In the genomic region with DNA sequence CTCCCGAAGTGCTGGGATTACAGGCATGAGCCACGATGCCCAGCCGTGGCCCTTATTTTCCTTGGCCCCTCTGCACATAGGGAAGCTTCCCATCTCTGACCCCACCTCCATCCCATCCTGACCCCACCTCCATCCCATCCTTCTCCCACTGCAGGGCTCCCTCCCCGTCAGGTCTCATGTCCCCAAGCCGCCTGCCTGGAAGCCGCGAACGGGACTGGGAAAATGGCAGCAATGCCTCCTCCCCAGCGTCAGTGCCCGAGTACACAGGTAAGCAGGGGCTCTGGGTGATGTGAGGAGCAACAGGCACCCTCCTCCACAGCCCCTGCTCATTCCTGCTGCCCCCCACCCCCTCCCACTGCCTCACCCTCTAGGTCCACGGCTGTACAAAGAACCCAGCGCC, we compare ENCODE assay signal across 20 cellular contexts. TPM values are rescaled to one million over a fixed set of nuclear protein-coding genes. Genes with fewer than 3 reads are reported as not detected.
"Had no signal": no experiment of that assay in that cellular context is flagged by ENCODE, and none has a peak within 500 bp of the region (broad histone marks: within the 10 kb centered on the region; RNA-seq: fewer than 3 reads in every experiment).

No MANE protein-coding gene starts in this region.

- DNase-seq: cortex of kidney; dorsolateral prefrontal cortex; effector CD8-positive, alpha-beta T cell; foreskin melanocyte; head of caudate nucleus; hypothalamus; islet precursor cell; mesendoderm; naive thymus-derived CD4-positive, alpha-beta T cell; nephron progenitor cell; small intestine; stimulated activated CD4-positive, alpha-beta T cell treated with anti-CD3 and anti-CD28 coated beads, Interleukin-12 subunit alpha, Interleukin-12 subunit beta, amount 100 ng/mL, for 4 hours; stimulated activated naive CD4-positive, alpha-beta T cell; uterus had no signal

- ATAC-seq: left lung had no signal

- H3K27me3 ChIP-seq: dorsolateral prefrontal cortex, left lung, suprapubic skin, thyroid gland, uterus had no signal

- H3K4me1 ChIP-seq: uterus had no signal

- H3K9me3 ChIP-seq: left lung, suprapubic skin, thyroid gland, uterus had no signal

- H3K4me3 ChIP-seq: dorsolateral prefrontal cortex, left lung, lung, suprapubic skin, thyroid gland, uterus had no signal

- H3K36me3 ChIP-seq: uterus had no signal

- H3K27ac ChIP-seq: uterus had no signal

RNA-seq across cellular contexts. Expression of gene PCP2, which starts 16.3 kb away (rescaled TPM):
- total RNA-seq: osteoblast, pulmonary artery endothelial cell, uterus had no signal
- polyA plus RNA-seq: naive thymus-derived CD4-positive, alpha-beta T cell had no signal

RNA-seq across cellular contexts. Expression of gene CAMSAP3, which starts 21.5 kb away (rescaled TPM):
- total RNA-seq: osteoblast had no signal
